Comparison of ENCODE assay signal across 1 cellular context in the genomic region with DNA sequence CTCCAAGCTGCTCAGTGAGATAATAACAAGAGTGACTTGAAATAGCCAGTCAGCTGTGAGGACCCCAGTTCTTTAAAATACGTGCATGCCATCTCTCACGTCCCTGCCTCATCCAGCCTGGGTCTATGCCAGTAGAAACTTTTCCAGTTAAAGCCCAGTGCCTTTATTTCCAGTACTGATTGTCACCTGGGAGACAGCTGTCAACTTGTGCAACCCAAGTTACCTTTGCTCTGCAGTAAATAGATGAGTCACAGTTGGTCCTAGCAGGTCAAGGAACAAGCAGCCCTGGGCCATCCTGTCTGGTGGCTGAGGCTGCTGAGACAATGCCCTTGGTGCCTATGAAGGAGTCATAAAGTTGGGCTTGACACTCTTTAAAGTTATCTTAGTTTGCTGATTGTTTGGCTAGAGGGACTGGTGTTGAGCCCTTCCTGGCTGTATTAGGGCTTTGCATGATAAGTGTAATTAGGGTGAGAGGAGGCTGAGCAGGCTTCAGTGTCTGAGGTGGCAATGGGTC.
TF ChIP-seq lines count a peak whose summit lies in the region.

No MANE protein-coding gene starts in this region.

TF ChIP-seq in HepG2, 621 proteins besides CTCF, POLR2A, EP300 and RAD21 (continued from another document and continues in another):
- TF ChIP-seq, protein P1, sequence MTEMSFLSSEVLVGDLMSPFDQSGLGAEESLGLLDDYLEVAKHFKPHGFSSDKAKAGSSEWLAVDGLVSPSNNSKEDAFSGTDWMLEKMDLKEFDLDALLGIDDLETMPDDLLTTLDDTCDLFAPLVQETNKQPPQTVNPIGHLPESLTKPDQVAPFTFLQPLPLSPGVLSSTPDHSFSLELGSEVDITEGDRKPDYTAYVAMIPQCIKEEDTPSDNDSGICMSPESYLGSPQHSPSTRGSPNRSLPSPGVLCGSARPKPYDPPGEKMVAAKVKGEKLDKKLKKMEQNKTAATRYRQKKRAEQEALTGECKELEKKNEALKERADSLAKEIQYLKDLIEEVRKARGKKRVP (CRISPR knock-in tag; IDR thresholded peaks at IDR 0.05) = no peak
- TF ChIP-seq SPEN (CRISPR knock-in tag; IDR thresholded peaks at IDR 0.05; ENCODE audit: low read depth) (peak; percentile 36; the same call in 1 of the 2 replicates), ARNTL (CRISPR knock-in tag; IDR thresholded peaks at IDR 0.05) (no peak), ZNF598 (CRISPR knock-in tag; IDR thresholded peaks at IDR 0.05; ENCODE audit: borderline replicate concordance) (no peak), MAFG (CRISPR knock-in tag; IDR thresholded peaks at IDR 0.05) (no peak), ARID5B (CRISPR knock-in tag; IDR thresholded peaks at IDR 0.05) (peak; percentile 74), ZNF101 (CRISPR knock-in tag; IDR thresholded peaks at IDR 0.05; ENCODE audit: borderline replicate concordance, low read depth) (no peak), FOXP1 (IDR thresholded peaks at IDR 0.05) (no peak), FOXP1 (CRISPR knock-in tag; IDR thresholded peaks at IDR 0.05) (peak; percentile 64), BHLHE40 (IDR thresholded peaks at IDR 0.05; ENCODE audit: low read length) (no peak), GZF1 (CRISPR knock-in tag; IDR thresholded peaks at IDR 0.05) (no peak), RFX5 (IDR thresholded peaks at IDR 0.05; ENCODE audit: low read depth, low read length) (no peak), KDM2A (CRISPR knock-in tag; IDR thresholded peaks at IDR 0.05; ENCODE audit: borderline replicate concordance, low read depth) (no peak), KLF11 (CRISPR knock-in tag; IDR thresholded peaks at IDR 0.05) (no peak), ZNF740 (CRISPR knock-in tag; IDR thresholded peaks at IDR 0.05) (no peak), RFXAP (CRISPR knock-in tag; IDR thresholded peaks at IDR 0.05; ENCODE audit: borderline replicate concordance) (no peak), RXRB (CRISPR knock-in tag; IDR thresholded peaks at IDR 0.05; ENCODE audit: borderline replicate concordance) (peak; percentile 92), PAXIP1 (CRISPR knock-in tag; conservative IDR thresholded peaks at IDR 0.05) (peak; percentile 60; the same call in 1 of the 2 replicates), ZNF713 (CRISPR knock-in tag; IDR thresholded peaks at IDR 0.05) (no peak), NAIF1 (CRISPR knock-in tag; IDR thresholded peaks at IDR 0.05; ENCODE audit: borderline replicate concordance) (no peak), ZNF672 (CRISPR knock-in tag; IDR thresholded peaks at IDR 0.05) (no peak), PHF20 (CRISPR knock-in tag; IDR thresholded peaks at IDR 0.05) (no peak), ZFP1 (CRISPR knock-in tag; IDR thresholded peaks at IDR 0.05) (no peak), NFATC3 (CRISPR knock-in tag; IDR thresholded peaks at IDR 0.05) (no peak), ATF1 (CRISPR knock-in tag; IDR thresholded peaks at IDR 0.05) (no peak), MZF1 (CRISPR knock-in tag; IDR thresholded peaks at IDR 0.05; ENCODE audit: borderline replicate concordance) (no peak), NR2F1 (CRISPR knock-in tag; IDR thresholded peaks at IDR 0.05) (peak; percentile 31 to 58; a peak in 3 of 4 replicates), NCOA1 (CRISPR knock-in tag; IDR thresholded peaks at IDR 0.05) (no peak), FIP1L1 (IDR thresholded peaks at IDR 0.05; ENCODE audit: borderline replicate concordance, insufficient read depth, low read depth, low read length) (no peak), MBNL3 (CRISPR knock-in tag; conservative IDR thresholded peaks at IDR 0.05) (no peak), ZNF546 (CRISPR knock-in tag; conservative IDR thresholded peaks at IDR 0.05) (no peak), RBAK (CRISPR knock-in tag; IDR thresholded peaks at IDR 0.05) (no peak), MED1 (CRISPR knock-in tag; IDR thresholded peaks at IDR 0.05) (0 out of 2 replicates have a peak, but pooled peaks have one; percentile 48), SMARCC2 (IDR thresholded peaks at IDR 0.05) (no peak), ZNF510 (CRISPR knock-in tag; IDR thresholded peaks at IDR 0.05; ENCODE audit: low read depth) (no peak), ZNF543 (CRISPR knock-in tag; IDR thresholded peaks at IDR 0.05) (no peak), SNRNP70 (IDR thresholded peaks at IDR 0.05; ENCODE audit: low read depth, low read length) (no peak), ZNF530 (CRISPR knock-in tag; IDR thresholded peaks at IDR 0.05; ENCODE audit: low read depth) (no peak), ZSCAN30 (CRISPR knock-in tag; IDR thresholded peaks at IDR 0.05) (no peak), NFIC (IDR thresholded peaks at IDR 0.05; ENCODE audit: low read length) (no peak; the same call in 1 of the 2 replicates), FOSL2 (CRISPR knock-in tag; IDR thresholded peaks at IDR 0.05) (peak; percentile 98)
- TF ChIP-seq, protein P2, sequence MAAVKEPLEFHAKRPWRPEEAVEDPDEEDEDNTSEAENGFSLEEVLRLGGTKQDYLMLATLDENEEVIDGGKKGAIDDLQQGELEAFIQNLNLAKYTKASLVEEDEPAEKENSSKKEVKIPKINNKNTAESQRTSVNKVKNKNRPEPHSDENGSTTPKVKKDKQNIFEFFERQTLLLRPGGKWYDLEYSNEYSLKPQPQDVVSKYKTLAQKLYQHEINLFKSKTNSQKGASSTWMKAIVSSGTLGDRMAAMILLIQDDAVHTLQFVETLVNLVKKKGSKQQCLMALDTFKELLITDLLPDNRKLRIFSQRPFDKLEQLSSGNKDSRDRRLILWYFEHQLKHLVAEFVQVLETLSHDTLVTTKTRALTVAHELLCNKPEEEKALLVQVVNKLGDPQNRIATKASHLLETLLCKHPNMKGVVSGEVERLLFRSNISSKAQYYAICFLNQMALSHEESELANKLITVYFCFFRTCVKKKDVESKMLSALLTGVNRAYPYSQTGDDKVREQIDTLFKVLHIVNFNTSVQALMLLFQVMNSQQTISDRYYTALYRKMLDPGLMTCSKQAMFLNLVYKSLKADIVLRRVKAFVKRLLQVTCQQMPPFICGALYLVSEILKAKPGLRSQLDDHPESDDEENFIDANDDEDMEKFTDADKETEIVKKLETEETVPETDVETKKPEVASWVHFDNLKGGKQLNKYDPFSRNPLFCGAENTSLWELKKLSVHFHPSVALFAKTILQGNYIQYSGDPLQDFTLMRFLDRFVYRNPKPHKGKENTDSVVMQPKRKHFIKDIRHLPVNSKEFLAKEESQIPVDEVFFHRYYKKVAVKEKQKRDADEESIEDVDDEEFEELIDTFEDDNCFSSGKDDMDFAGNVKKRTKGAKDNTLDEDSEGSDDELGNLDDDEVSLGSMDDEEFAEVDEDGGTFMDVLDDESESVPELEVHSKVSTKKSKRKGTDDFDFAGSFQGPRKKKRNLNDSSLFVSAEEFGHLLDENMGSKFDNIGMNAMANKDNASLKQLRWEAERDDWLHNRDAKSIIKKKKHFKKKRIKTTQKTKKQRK (IDR thresholded peaks at IDR 0.05; ENCODE audit: low read length) = no peak
- TF ChIP-seq, protein P3, sequence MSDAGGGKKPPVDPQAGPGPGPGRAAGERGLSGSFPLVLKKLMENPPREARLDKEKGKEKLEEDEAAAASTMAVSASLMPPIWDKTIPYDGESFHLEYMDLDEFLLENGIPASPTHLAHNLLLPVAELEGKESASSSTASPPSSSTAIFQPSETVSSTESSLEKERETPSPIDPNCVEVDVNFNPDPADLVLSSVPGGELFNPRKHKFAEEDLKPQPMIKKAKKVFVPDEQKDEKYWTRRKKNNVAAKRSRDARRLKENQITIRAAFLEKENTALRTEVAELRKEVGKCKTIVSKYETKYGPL (CRISPR knock-in tag; IDR thresholded peaks at IDR 0.05) = no peak
- TF ChIP-seq, protein P4, sequence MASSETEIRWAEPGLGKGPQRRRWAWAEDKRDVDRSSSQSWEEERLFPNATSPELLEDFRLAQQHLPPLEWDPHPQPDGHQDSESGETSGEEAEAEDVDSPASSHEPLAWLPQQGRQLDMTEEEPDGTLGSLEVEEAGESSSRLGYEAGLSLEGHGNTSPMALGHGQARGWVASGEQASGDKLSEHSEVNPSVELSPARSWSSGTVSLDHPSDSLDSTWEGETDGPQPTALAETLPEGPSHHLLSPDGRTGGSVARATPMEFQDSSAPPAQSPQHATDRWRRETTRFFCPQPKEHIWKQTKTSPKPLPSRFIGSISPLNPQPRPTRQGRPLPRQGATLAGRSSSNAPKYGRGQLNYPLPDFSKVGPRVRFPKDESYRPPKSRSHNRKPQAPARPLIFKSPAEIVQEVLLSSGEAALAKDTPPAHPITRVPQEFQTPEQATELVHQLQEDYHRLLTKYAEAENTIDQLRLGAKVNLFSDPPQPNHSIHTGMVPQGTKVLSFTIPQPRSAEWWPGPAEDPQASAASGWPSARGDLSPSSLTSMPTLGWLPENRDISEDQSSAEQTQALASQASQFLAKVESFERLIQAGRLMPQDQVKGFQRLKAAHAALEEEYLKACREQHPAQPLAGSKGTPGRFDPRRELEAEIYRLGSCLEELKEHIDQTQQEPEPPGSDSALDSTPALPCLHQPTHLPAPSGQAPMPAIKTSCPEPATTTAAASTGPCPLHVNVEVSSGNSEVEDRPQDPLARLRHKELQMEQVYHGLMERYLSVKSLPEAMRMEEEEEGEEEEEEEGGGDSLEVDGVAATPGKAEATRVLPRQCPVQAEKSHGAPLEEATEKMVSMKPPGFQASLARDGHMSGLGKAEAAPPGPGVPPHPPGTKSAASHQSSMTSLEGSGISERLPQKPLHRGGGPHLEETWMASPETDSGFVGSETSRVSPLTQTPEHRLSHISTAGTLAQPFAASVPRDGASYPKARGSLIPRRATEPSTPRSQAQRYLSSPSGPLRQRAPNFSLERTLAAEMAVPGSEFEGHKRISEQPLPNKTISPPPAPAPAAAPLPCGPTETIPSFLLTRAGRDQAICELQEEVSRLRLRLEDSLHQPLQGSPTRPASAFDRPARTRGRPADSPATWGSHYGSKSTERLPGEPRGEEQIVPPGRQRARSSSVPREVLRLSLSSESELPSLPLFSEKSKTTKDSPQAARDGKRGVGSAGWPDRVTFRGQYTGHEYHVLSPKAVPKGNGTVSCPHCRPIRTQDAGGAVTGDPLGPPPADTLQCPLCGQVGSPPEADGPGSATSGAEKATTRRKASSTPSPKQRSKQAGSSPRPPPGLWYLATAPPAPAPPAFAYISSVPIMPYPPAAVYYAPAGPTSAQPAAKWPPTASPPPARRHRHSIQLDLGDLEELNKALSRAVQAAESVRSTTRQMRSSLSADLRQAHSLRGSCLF (CRISPR knock-in tag; IDR thresholded peaks at IDR 0.05; ENCODE audit: borderline replicate concordance) = no peak
- TF ChIP-seq, protein P5, sequence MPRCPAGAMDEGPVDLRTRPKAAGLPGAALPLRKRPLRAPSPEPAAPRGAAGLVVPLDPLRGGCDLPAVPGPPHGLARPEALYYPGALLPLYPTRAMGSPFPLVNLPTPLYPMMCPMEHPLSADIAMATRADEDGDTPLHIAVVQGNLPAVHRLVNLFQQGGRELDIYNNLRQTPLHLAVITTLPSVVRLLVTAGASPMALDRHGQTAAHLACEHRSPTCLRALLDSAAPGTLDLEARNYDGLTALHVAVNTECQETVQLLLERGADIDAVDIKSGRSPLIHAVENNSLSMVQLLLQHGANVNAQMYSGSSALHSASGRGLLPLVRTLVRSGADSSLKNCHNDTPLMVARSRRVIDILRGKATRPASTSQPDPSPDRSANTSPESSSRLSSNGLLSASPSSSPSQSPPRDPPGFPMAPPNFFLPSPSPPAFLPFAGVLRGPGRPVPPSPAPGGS (CRISPR knock-in tag; IDR thresholded peaks at IDR 0.05) = no peak
